In the genomic region with DNA sequence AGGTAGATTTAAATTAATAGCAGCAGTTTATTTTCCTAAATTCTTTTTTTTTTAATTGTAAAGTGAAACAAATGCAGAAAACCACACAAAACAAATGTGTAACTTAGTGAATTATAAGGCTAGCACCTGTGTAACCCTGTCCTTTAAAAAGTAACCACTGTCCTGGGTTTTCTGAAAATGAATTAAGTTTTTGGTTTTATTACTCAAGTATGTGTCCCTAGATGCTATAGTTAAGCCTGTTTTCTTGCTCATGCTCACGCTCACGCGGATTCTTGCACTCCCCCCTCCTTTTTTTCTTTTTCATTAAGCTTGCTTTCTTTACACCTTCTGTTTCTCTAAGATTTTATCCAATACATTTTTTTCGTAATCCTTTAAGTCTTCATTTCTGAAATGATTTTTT, we compare ENCODE assay signal across 1 cellular context.
TF ChIP-seq lines count a peak whose summit lies in the region.

No MANE protein-coding gene starts in this region.

TF ChIP-seq in GM23338, 12 proteins besides CTCF, POLR2A, EP300 and RAD21:
- TF ChIP-seq, protein P1, sequence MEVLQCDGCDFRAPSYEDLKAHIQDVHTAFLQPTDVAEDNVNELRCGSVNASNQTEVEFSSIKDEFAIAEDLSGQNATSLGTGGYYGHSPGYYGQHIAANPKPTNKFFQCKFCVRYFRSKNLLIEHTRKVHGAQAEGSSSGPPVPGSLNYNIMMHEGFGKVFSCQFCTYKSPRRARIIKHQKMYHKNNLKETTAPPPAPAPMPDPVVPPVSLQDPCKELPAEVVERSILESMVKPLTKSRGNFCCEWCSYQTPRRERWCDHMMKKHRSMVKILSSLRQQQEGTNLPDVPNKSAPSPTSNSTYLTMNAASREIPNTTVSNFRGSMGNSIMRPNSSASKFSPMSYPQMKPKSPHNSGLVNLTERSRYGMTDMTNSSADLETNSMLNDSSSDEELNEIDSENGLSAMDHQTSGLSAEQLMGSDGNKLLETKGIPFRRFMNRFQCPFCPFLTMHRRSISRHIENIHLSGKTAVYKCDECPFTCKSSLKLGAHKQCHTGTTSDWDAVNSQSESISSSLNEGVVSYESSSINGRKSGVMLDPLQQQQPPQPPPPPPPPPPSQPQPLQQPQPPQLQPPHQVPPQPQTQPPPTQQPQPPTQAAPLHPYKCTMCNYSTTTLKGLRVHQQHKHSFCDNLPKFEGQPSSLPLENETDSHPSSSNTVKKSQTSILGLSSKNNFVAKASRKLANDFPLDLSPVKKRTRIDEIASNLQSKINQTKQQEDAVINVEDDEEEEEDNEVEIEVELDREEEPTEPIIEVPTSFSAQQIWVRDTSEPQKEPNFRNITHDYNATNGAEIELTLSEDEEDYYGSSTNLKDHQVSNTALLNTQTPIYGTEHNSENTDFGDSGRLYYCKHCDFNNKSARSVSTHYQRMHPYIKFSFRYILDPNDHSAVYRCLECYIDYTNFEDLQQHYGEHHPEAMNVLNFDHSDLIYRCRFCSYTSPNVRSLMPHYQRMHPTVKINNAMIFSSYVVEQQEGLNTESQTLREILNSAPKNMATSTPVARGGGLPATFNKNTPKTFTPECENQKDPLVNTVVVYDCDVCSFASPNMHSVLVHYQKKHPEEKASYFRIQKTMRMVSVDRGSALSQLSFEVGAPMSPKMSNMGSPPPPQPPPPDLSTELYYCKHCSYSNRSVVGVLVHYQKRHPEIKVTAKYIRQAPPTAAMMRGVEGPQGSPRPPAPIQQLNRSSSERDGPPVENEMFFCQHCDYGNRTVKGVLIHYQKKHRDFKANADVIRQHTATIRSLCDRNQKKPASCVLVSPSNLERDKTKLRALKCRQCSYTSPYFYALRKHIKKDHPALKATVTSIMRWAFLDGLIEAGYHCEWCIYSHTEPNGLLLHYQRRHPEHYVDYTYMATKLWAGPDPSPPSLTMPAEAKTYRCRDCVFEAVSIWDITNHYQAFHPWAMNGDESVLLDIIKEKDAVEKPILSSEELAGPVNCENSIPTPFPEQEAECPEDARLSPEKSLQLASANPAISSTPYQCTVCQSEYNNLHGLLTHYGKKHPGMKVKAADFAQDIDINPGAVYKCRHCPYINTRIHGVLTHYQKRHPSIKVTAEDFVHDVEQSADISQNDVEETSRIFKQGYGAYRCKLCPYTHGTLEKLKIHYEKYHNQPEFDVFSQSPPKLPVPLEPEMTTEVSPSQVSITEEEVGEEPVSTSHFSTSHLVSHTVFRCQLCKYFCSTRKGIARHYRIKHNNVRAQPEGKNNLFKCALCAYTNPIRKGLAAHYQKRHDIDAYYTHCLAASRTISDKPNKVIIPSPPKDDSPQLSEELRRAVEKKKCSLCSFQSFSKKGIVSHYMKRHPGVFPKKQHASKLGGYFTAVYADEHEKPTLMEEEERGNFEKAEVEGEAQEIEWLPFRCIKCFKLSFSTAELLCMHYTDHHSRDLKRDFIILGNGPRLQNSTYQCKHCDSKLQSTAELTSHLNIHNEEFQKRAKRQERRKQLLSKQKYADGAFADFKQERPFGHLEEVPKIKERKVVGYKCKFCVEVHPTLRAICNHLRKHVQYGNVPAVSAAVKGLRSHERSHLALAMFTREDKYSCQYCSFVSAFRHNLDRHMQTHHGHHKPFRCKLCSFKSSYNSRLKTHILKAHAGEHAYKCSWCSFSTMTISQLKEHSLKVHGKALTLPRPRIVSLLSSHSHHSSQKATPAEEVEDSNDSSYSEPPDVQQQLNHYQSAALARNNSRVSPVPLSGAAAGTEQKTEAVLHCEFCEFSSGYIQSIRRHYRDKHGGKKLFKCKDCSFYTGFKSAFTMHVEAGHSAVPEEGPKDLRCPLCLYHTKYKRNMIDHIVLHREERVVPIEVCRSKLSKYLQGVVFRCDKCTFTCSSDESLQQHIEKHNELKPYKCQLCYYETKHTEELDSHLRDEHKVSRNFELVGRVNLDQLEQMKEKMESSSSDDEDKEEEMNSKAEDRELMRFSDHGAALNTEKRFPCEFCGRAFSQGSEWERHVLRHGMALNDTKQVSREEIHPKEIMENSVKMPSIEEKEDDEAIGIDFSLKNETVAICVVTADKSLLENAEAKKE (CRISPR knock-in tag; IDR thresholded peaks at IDR 0.05), result no peak
- TF ChIP-seq JUNB (IDR thresholded peaks at IDR 0.05; ENCODE audit: unreplicated experiment), result no peak
- TF ChIP-seq, protein P2, sequence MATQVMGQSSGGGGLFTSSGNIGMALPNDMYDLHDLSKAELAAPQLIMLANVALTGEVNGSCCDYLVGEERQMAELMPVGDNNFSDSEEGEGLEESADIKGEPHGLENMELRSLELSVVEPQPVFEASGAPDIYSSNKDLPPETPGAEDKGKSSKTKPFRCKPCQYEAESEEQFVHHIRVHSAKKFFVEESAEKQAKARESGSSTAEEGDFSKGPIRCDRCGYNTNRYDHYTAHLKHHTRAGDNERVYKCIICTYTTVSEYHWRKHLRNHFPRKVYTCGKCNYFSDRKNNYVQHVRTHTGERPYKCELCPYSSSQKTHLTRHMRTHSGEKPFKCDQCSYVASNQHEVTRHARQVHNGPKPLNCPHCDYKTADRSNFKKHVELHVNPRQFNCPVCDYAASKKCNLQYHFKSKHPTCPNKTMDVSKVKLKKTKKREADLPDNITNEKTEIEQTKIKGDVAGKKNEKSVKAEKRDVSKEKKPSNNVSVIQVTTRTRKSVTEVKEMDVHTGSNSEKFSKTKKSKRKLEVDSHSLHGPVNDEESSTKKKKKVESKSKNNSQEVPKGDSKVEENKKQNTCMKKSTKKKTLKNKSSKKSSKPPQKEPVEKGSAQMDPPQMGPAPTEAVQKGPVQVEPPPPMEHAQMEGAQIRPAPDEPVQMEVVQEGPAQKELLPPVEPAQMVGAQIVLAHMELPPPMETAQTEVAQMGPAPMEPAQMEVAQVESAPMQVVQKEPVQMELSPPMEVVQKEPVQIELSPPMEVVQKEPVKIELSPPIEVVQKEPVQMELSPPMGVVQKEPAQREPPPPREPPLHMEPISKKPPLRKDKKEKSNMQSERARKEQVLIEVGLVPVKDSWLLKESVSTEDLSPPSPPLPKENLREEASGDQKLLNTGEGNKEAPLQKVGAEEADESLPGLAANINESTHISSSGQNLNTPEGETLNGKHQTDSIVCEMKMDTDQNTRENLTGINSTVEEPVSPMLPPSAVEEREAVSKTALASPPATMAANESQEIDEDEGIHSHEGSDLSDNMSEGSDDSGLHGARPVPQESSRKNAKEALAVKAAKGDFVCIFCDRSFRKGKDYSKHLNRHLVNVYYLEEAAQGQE (IDR thresholded peaks at IDR 0.05; ENCODE audit: unreplicated experiment), result no peak
